ENCODE assay signal across 17 cellular contexts in genomic region chr19:49243726-49244125, GRCh38.
DNase-seq lines count a peak whose midpoint lies in the region; ATAC-seq and TF ChIP-seq lines count a peak whose summit lies in the region.
"Had no signal": no experiment of that assay in that cellular context is flagged by ENCODE, and none has a peak within 500 bp of the region (broad histone marks: within the 10 kb centered on the region; RNA-seq: fewer than 3 reads in every experiment).

No MANE protein-coding gene starts in this region.

- no peak overlapping the region for H2AK5ac ChIP-seq in IMR-90 (ENCODE audit: low read depth, low read length)
- no peak overlapping the region for H2AK5ac ChIP-seq in mesenchymal stem cell (ENCODE audit: low read length, severe bottlenecking)
- no peak overlapping the region for H2AK5ac ChIP-seq in trophoblast cell (ENCODE audit: low read length)

- H3K4ac ChIP-seq in IMR-90 (ENCODE audit: low read depth, low read length) (no peak overlapping the region), mesenchymal stem cell (ENCODE audit: low read depth in 1 of 2, low read length in 2 of 2) (no peak overlapping the region), trophoblast cell (ENCODE audit: low read depth, low read length) (no peak overlapping the region)

- CTCF ChIA-PET in IMR-90 (lab: Yijun Ruan, JAX): no interaction called here

- H3K4me3 ChIP-seq in IMR-90 (ENCODE audit: insufficient read depth, low read depth, low read length) (no peak overlapping the region), mesenchymal stem cell (ENCODE audit: insufficient read depth in 1 of 2, low read depth in 1 of 2, low read length in 2 of 2) (no peak overlapping the region), trophoblast cell (ENCODE audit: low read depth, low read length) (peak overlapping the region; percentile 28)
- H3K4me3 ChIP-seq: BLaER1 treated with 17β-estradiol and CSF1 and Interleukin-3, amounts not matched to agents 10 nM and 100 nM had no signal

- no peak overlapping the region for H2BK20ac ChIP-seq in IMR-90 (ENCODE audit: low read depth, low read length)

- H3K27ac ChIP-seq in IMR-90 (ENCODE audit: insufficient read depth, low read length): no peak overlapping the region
- H3K27ac ChIP-seq in mesenchymal stem cell (ENCODE audit: low read length, poor library complexity, severe bottlenecking): no peak overlapping the region
- H3K27ac ChIP-seq in trophoblast cell (ENCODE audit: low read depth, low read length): no peak overlapping the region
- H3K27ac ChIP-seq: BLaER1 treated with 17β-estradiol and CSF1 and Interleukin-3, amounts not matched to agents 10 nM and 100 nM; C4-2B had no signal

- H3K27me3 ChIP-seq in IMR-90 (ENCODE audit: control insufficient read depth, insufficient read depth, low read length): peaks cover 9% of the 10 kb centered on the region; the same call in 1 of the 2 replicates
- no peaks in the 10 kb centered on the region for H3K27me3 ChIP-seq in mesenchymal stem cell (ENCODE audit: control insufficient read depth in 1 of 2, insufficient read depth in 1 of 2, low read length in 2 of 2)
- no peaks in the 10 kb centered on the region for H3K27me3 ChIP-seq in trophoblast cell (ENCODE audit: insufficient read depth, low read length)
- H3K27me3 ChIP-seq: BLaER1 treated with 17β-estradiol and CSF1 and Interleukin-3, amounts not matched to agents 10 nM and 100 nM had no signal

- no peaks in the 10 kb centered on the region for H3K79me2 ChIP-seq in trophoblast cell (ENCODE audit: control insufficient read depth, insufficient read depth, low read length, poor library complexity)

- no peak overlapping the region for H3K9ac ChIP-seq in IMR-90 (ENCODE audit: low read depth, low read length)
- H3K9ac ChIP-seq in mesenchymal stem cell (ENCODE audit: low read length): no peak overlapping the region
- no peak overlapping the region for H3K9ac ChIP-seq in trophoblast cell (ENCODE audit: low read length)
- H3K9ac ChIP-seq: BLaER1 treated with 17β-estradiol and CSF1 and Interleukin-3, amounts not matched to agents 10 nM and 100 nM had no signal

- H2BK120ac ChIP-seq in IMR-90 (ENCODE audit: low read depth, low read length) (no peak overlapping the region), mesenchymal stem cell (ENCODE audit: low read depth, low read length) (no peak overlapping the region), trophoblast cell (ENCODE audit: insufficient read depth, low read length, poor library complexity) (no peak overlapping the region)

- no CpG with 5 or more reads among the region's 11 CpGs for WGBS in IMR-90 (ENCODE audit: extremely low coverage in 2 of 2, insufficient read length in 1 of 2), 2 experiments
- WGBS in mesenchymal stem cell: 95% methylated on average over 8 of the region's 11 CpGs
- no CpG with 5 or more reads among the region's 11 CpGs for WGBS in trophoblast cell (ENCODE audit: extremely low coverage, insufficient coverage, insufficient read length)

- no peak overlapping the region for H3K4me2 ChIP-seq in IMR-90 (ENCODE audit: low read depth, low read length)
- H3K4me2 ChIP-seq in mesenchymal stem cell (ENCODE audit: low read length, poor library complexity, severe bottlenecking): no peak overlapping the region
- no peak overlapping the region for H3K4me2 ChIP-seq in trophoblast cell (ENCODE audit: low read length)

- no peaks in the 10 kb centered on the region for H3K9me3 ChIP-seq in IMR-90 (ENCODE audit: control insufficient read depth, insufficient read depth, low read length)
- no peaks in the 10 kb centered on the region for H3K9me3 ChIP-seq in mesenchymal stem cell (ENCODE audit: control insufficient read depth, low read length)
- H3K9me3 ChIP-seq in trophoblast cell (ENCODE audit: insufficient read depth, low read depth, low read length): no peaks in the 10 kb centered on the region
- H3K9me3 ChIP-seq: BE2C; BLaER1 treated with 17β-estradiol and CSF1 and Interleukin-3, amounts not matched to agents 10 nM and 100 nM; Caco-2 had no signal

- DNase-seq in IMR-90: no peak
- no peak for DNase-seq in mesenchymal stem cell
- DNase-seq in trophoblast cell: no peak
- no peak for DNase-seq in occipital lobe (lab: John Stamatoyannopoulos, UW)
- DNase-seq: 8988T; ACHN; BE2C; Caco-2; Calu3; CD4-positive, alpha-beta T cell; DMS79 treated with DMSO at 0.1 percent for 48 hours; GF-D8 had no signal

- no peak overlapping the region for H3K56ac ChIP-seq in IMR-90 (ENCODE audit: extremely low read depth, insufficient read depth, low read length)

- no peaks in the 10 kb centered on the region for H3K36me3 ChIP-seq in IMR-90 (ENCODE audit: control insufficient read depth, insufficient read depth, low read length)
- H3K36me3 ChIP-seq in mesenchymal stem cell (ENCODE audit: control insufficient read depth in 1 of 2, insufficient read depth in 2 of 2, low read depth in 1 of 2, low read length in 2 of 2): no peaks in the 10 kb centered on the region
- H3K36me3 ChIP-seq in trophoblast cell (ENCODE audit: control insufficient read depth in 1 of 2, insufficient read depth in 2 of 2, low read length in 2 of 2): no peaks in the 10 kb centered on the region
- H3K36me3 ChIP-seq: BE2C; BLaER1 treated with 17β-estradiol and CSF1 and Interleukin-3, amounts not matched to agents 10 nM and 100 nM had no signal

- H3K79me1 ChIP-seq in IMR-90 (ENCODE audit: low read depth in 1 of 2, low read length in 2 of 2): no peaks in the 10 kb centered on the region
- no peaks in the 10 kb centered on the region for H3K79me1 ChIP-seq in mesenchymal stem cell (replicated peaks; ENCODE audit: low read length, poor library complexity, severe bottlenecking)
- no peaks in the 10 kb centered on the region for H3K79me1 ChIP-seq in trophoblast cell (ENCODE audit: low read length)

- H3K14ac ChIP-seq in IMR-90 (replicated peaks; ENCODE audit: low read depth, low read length): no peak overlapping the region
- no peak overlapping the region for H3K14ac ChIP-seq in mesenchymal stem cell (ENCODE audit: low read length in 2 of 2)
- no peak overlapping the region for H3K14ac ChIP-seq in trophoblast cell (ENCODE audit: low read length)

- H3K18ac ChIP-seq in IMR-90 (ENCODE audit: low read depth, low read length) (no peak overlapping the region), mesenchymal stem cell (ENCODE audit: low read depth in 1 of 2, low read length in 2 of 2) (no peak overlapping the region), trophoblast cell (ENCODE audit: low read length) (no peak overlapping the region)

- TF ChIP-seq CTCF in IMR-90 (conservative IDR thresholded peaks at IDR 0.05; ENCODE audit: low read depth, low read length): no peak

- no peaks in the 10 kb centered on the region for H3K4me1 ChIP-seq in IMR-90 (ENCODE audit: control insufficient read depth, insufficient read depth, low read length)
- H3K4me1 ChIP-seq in mesenchymal stem cell (ENCODE audit: control insufficient read depth, insufficient read depth, low read depth, low read length): no peaks in the 10 kb centered on the region
- no peaks in the 10 kb centered on the region for H3K4me1 ChIP-seq in trophoblast cell (ENCODE audit: control insufficient read depth in 1 of 2, insufficient read depth in 2 of 2, low read length in 2 of 2)
- H3K4me1 ChIP-seq: BE2C, Caco-2 had no signal

- TF ChIP-seq POLR2A in IMR-90 (IDR thresholded peaks at IDR 0.05; ENCODE audit: low read depth, low read length): no peak

- no peak overlapping the region for H4K12ac ChIP-seq in trophoblast cell (ENCODE audit: low read depth, low read length)

- H2AFZ ChIP-seq in IMR-90 (replicated peaks; ENCODE audit: low read length, poor library complexity) (peak overlapping the region; percentile 32), mesenchymal stem cell (ENCODE audit: low read depth, low read length) (no peak overlapping the region), trophoblast cell (ENCODE audit: insufficient read depth, low read length, poor library complexity) (no peak overlapping the region)

- no peak overlapping the region for H2BK12ac ChIP-seq in mesenchymal stem cell (ENCODE audit: low read length in 2 of 2)
- no peak overlapping the region for H2BK12ac ChIP-seq in trophoblast cell (ENCODE audit: low read length)

- H4K91ac ChIP-seq in IMR-90 (ENCODE audit: insufficient read depth, low read depth, low read length): no peak overlapping the region
- no peak overlapping the region for H4K91ac ChIP-seq in mesenchymal stem cell (ENCODE audit: low read length)
- H4K91ac ChIP-seq in trophoblast cell (ENCODE audit: low read depth, low read length): no peak overlapping the region

- no peak overlapping the region for H2BK15ac ChIP-seq in IMR-90 (ENCODE audit: low read depth, low read length)
- H2BK15ac ChIP-seq in mesenchymal stem cell (ENCODE audit: low read depth, poor library complexity, severe bottlenecking): peak overlapping the region; percentile 26

- H2BK5ac ChIP-seq in IMR-90 (ENCODE audit: low read depth, low read length, poor library complexity, severe bottlenecking): no peak overlapping the region
- H2BK5ac ChIP-seq in mesenchymal stem cell (ENCODE audit: low read depth, low read length, poor library complexity, severe bottlenecking): no peak overlapping the region
- no peak overlapping the region for H2BK5ac ChIP-seq in trophoblast cell (ENCODE audit: low read depth, low read length, poor library complexity)

- ATAC-seq in IMR-90 (ENCODE audit: low read depth): no peak
- no peak for ATAC-seq in GM21447 (IDR thresholded peaks at IDR 0.05; ENCODE audit: unreplicated experiment)
- ATAC-seq in GM18907 (IDR thresholded peaks at IDR 0.05; ENCODE audit: unreplicated experiment): no peak
- ATAC-seq: CD8-positive, alpha-beta T cell had no signal

- H4K8ac ChIP-seq in IMR-90 (ENCODE audit: low read depth in 2 of 2, low read length in 2 of 2) (no peak overlapping the region), mesenchymal stem cell (ENCODE audit: low read length) (no peak overlapping the region), trophoblast cell (ENCODE audit: low read depth, low read length) (no peak overlapping the region)

- H2AK9ac ChIP-seq in IMR-90 (replicated peaks; ENCODE audit: low read depth, low read length, poor library complexity): no peak overlapping the region

- no peak for TF ChIP-seq RAD21 in IMR-90 (IDR thresholded peaks at IDR 0.05; ENCODE audit: low read length)

- no peaks in the 10 kb centered on the region for H4K20me1 ChIP-seq in IMR-90 (ENCODE audit: insufficient read depth, low read length)
- H4K20me1 ChIP-seq: BLaER1 treated with 17β-estradiol and CSF1 and Interleukin-3, amounts not matched to agents 10 nM and 100 nM had no signal

- POLR2A ChIA-PET in IMR-90 (lab: Charles Lee; ENCODE audit: unreplicated experiment): no interaction called here

- dilution Hi-C loops in IMR-90 (cut with HindIII; ENCODE audit: low sequenced_read_pairs, unreplicated experiment): no loop called here

- no peak overlapping the region for H3K23ac ChIP-seq in IMR-90 (ENCODE audit: low read depth, low read length)
- H3K23ac ChIP-seq in mesenchymal stem cell (ENCODE audit: low read length in 2 of 2): no peak overlapping the region
- no peak overlapping the region for H3K23ac ChIP-seq in trophoblast cell (ENCODE audit: low read length)

- no peaks in the 10 kb centered on the region for H3K9me1 ChIP-seq in IMR-90 (ENCODE audit: insufficient read depth, low read length)

- no TSS peak for BruUV-seq in IMR-90 (replicated peaks; lab: Mats Ljungman, UMichigan)

- intact Hi-C loops in IMR-90 (cut with micrococcal nuclease): no loop called here

- H4K5ac ChIP-seq in IMR-90 (ENCODE audit: low read depth, low read length): no peak overlapping the region

- in situ Hi-C loops in IMR-90 (cut with MboI; ENCODE audit: low sequenced_read_pairs): no loop called here
